ENCODE assay signal across 27 cellular contexts in the genomic region with DNA sequence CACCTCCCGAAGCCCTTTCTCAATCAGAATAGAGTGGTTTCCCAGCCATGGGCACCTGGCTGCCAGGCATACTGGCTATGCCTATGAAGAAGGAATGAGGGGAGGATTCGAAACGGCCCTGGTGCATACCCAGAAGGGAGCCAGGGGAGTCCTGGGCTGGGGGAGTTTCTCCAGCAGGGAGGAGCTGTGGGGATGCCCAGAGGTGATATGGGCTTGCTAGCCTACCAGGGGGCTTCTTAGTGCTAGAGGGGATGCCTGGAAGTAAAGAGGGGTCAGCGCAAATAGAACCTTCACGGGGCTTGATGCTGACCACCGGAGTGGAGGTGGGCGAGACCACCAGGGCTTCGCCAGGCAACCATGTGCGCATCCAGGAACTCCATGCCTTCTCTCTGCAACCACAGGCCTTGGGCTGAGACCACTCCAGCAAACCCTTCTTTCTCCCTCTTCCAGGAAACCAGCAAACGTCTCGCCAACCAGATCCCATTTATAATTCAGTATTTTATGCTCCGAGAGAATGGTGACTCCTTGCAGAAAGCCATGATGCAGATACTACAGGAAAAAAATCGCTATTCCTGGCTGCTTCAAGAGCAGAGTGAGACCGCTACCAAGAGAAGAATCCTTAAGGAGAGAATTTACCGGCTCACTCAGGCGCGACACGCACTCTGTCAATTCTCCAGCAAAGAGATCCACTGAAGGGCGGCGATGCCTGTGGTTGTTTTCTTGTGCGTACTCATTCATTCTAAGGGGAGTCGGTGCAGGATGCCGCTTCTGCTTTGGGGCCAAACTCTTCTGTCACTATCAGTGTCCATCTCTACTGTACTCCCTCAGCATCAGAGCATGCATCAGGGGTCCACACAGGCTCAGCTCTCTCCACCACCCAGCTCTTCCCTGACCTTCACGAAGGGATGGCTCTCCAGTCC. TPM values are rescaled to one million over a fixed set of nuclear protein-coding genes. Genes with fewer than 3 reads are reported as not detected.
"Had no signal": no experiment of that assay in that cellular context is flagged by ENCODE, and none has a peak within 500 bp of the region (broad histone marks: within the 10 kb centered on the region; RNA-seq: fewer than 3 reads in every experiment).

No MANE protein-coding gene starts in this region.

- H3K4me3 Mint-ChIP-seq: activated CD4-positive, alpha-beta T cell treated with anti-CD3 and anti-CD28 coated beads for 36 hours; activated CD8-positive, alpha-beta T cell treated with anti-CD3 and anti-CD28 coated beads, Interleukin-2, amount 10 ng/mL, durations not matched to agents 7 days and 5 days; activated naive CD8-positive, alpha-beta T cell treated with anti-CD3 and anti-CD28 coated beads for 36 hours; T-helper 1 cell treated with Interleukin-12 subunit alpha and Interleukin-12 subunit beta and Interleukin-4 antibody, amounts not matched to agents 30 μg/mL and 1 μg/mL, for 36 hours; T-helper 2 cell treated with Interferon-gamma antibody and Interleukin-4, amounts not matched to agents 5 μg/mL and 100 μg/mL, for 36 hours had no signal

- H3K4me1 ChIP-seq: SJSA1 had no signal

- H3K9me3 ChIP-seq: Peyer's patch, SJSA1 had no signal

- H3K27me3 Mint-ChIP-seq: activated CD4-positive, alpha-beta T cell treated with anti-CD3 and anti-CD28 coated beads for 36 hours; activated naive CD8-positive, alpha-beta T cell treated with anti-CD3 and anti-CD28 coated beads for 36 hours had no signal

- FAIRE-seq: K562, TTC549 had no signal

- H3K27ac ChIP-seq: brain microvascular endothelial cell, Peyer's patch, SJSA1 had no signal

- H3K4me1 Mint-ChIP-seq: activated naive CD8-positive, alpha-beta T cell treated with anti-CD3 and anti-CD28 coated beads for 36 hours had no signal

- H3K9me3 Mint-ChIP-seq: T-helper 2 cell treated with Interferon-gamma antibody and Interleukin-4, amounts not matched to agents 5 μg/mL and 100 μg/mL, for 36 hours had no signal

- H3K4me2 ChIP-seq: SK-N-SH had no signal

- H3K4me3 ChIP-seq: K562, Peyer's patch, SJSA1 had no signal

- H3K27ac Mint-ChIP-seq: activated CD4-positive, alpha-beta T cell treated with anti-CD3 and anti-CD28 coated beads for 36 hours; activated CD8-positive, alpha-beta T cell treated with anti-CD3 and anti-CD28 coated beads, Interleukin-2, amount 10 ng/mL, durations not matched to agents 7 days and 5 days; activated naive CD8-positive, alpha-beta T cell treated with anti-CD3 and anti-CD28 coated beads for 36 hours; T-helper 1 cell treated with Interleukin-12 subunit alpha and Interleukin-12 subunit beta and Interleukin-4 antibody, amounts not matched to agents 30 μg/mL and 1 μg/mL, for 36 hours; T-helper 2 cell treated with Interferon-gamma antibody and Interleukin-4, amounts not matched to agents 5 μg/mL and 100 μg/mL, for 36 hours had no signal

- H3K27me3 ChIP-seq: brain microvascular endothelial cell, Peyer's patch, SJSA1 had no signal

- ATAC-seq: activated CD4-positive, alpha-beta T cell treated with anti-CD3 and anti-CD28 coated beads for 36 hours; activated CD8-positive, alpha-beta T cell treated with anti-CD3 and anti-CD28 coated beads, Interleukin-2, amount 10 ng/mL, durations not matched to agents 7 days and 5 days; K562 had no signal

- DNase-seq: activated CD4-positive, alpha-beta T cell treated with anti-CD3 and anti-CD28 coated beads for 36 hours; activated CD8-positive, alpha-beta memory T cell treated with anti-CD3 and anti-CD28 coated beads, Interleukin-2, amount 50 U/mL, for 48 hours; activated CD8-positive, alpha-beta T cell treated with anti-CD3 and anti-CD28 coated beads, Interleukin-2, amount 10 ng/mL, durations not matched to agents 7 days and 5 days; activated effector memory CD4-positive, alpha-beta T cell treated with Interleukin-2 at 50 U/mL for 16 hours; activated naive CD4-positive, alpha-beta T cell; activated naive CD4-positive, alpha-beta T cell treated with anti-CD3 and anti-CD28 coated beads, Interleukin-2, amount 50 U/mL, for 16 hours; activated naive CD8-positive, alpha-beta T cell treated with anti-CD3 and anti-CD28 coated beads for 36 hours; activated T-cell treated with anti-CD3 and anti-CD28 coated beads, Interleukin-2, amount 50 U/mL, for 48 hours; amniotic stem cell; brain microvascular endothelial cell; central memory CD4-positive, alpha-beta T cell; NCI-H1105; NCI-H1417 treated with DMSO at 0.1 percent for 48 hours; NCI-H187 treated with DMSO at 0.1 percent for 48 hours; NCI-H2081; NCI-H345; NCI-H524 treated with DMSO at 0.1 percent for 48 hours; Peyer's patch; RPMI8226; SHP77 treated with DMSO at 0.1 percent for 48 hours; SK-N-SH had no signal

- H3K9ac ChIP-seq: SK-N-SH had no signal

- H3K36me3 ChIP-seq: brain microvascular endothelial cell, SJSA1 had no signal

RNA-seq across cellular contexts. Expression of a gene that starts 46.0 kb away (rescaled TPM):
- total RNA-seq: MCF 10A, SJSA1 had no signal
